ENCODE assay signal across 8 cellular contexts in genomic region chr7:55019329-55019690, GRCh38. TPM values are rescaled to one million over a fixed set of nuclear protein-coding genes. Genes with fewer than 3 reads are reported as not detected.
DNase-seq lines count a peak whose midpoint lies in the region; ATAC-seq and TF ChIP-seq lines count a peak whose summit lies in the region.

No MANE protein-coding gene starts in this region.

- intact Hi-C loops in PC-9 (cut with micrococcal nuclease; ENCODE audit: unreplicated experiment), result loop anchor here (1.0 kb wide), 1 partner anchor 245 kb away; no protein-coding TSS in a partner anchor

- no peaks in the 10 kb centered on the region for H3K9me2 ChIP-seq in PC-9 (ENCODE audit: insufficient read depth)

- peak overlapping the region; percentile 68 for H3K27ac ChIP-seq in PC-9

- ATAC-seq in omental fat pad (ENCODE audit: low FRiP score) (peak; percentile 16), HG03280 (IDR thresholded peaks at IDR 0.05; ENCODE audit: unreplicated experiment) (no peak)
- ATAC-seq in activated CD4-positive, CD25-positive, alpha-beta regulatory T cell treated with anti-CD3 and anti-CD28 coated beads, Interleukin-2, amount 50 U/mL, for 24 hours, result no peak

- H4K20me1 ChIP-seq in PC-9 (ENCODE audit: insufficient read depth), result peaks cover 19% of the 10 kb centered on the region

- POLR2A ChIA-PET in PC-9 (lab: Charles Lee; ENCODE audit: unreplicated experiment), result interaction anchor here (0.6 to 1.4 kb wide), 5 partner anchors 24 to 67 kb away, joined by 3 to 10 read pairs (median 4); no protein-coding TSS in a partner anchor

- peak overlapping the region; percentile 70 for H2AFZ ChIP-seq in PC-9

- no peaks in the 10 kb centered on the region; the same call in 1 of the 2 replicates for H3K9me3 ChIP-seq in PC-9 (ENCODE audit: insufficient read depth, low read depth)

- peaks cover 21% of the 10 kb centered on the region for H3K36me3 ChIP-seq in PC-9 (ENCODE audit: low read depth)

- no peak for TF ChIP-seq CTCF in PC-9 (conservative IDR thresholded peaks at IDR 0.05)
- TF ChIP-seq CTCF in fibroblast of villous mesenchyme (IDR thresholded peaks at IDR 0.05; ENCODE audit: insufficient read depth, low read depth, low read length), result no peak
- TF ChIP-seq CTCF in omental fat pad (IDR thresholded peaks at IDR 0.05), result no peak

- DNase-seq in COLO668 (lab: John Stamatoyannopoulos, UW; ENCODE audit: unreplicated experiment) (peak; percentile 19), PC-9 (peak in 1 of 2 experiments; percentile 72), fibroblast of villous mesenchyme (ENCODE audit: low read depth) (peak; percentile 60), omental fat pad (ENCODE audit: low spot score) (no peak), medulla oblongata (ENCODE audit: extremely low spot score) (no peak)
- DNase-seq in activated CD4-positive, CD25-positive, alpha-beta regulatory T cell treated with anti-CD3 and anti-CD28 coated beads, Interleukin-2, amount 50 U/mL, for 72 hours, result no peak

- H3K79me2 ChIP-seq in PC-9 (ENCODE audit: low read depth), result peaks cover 66% of the 10 kb centered on the region

- peaks cover 44% of the 10 kb centered on the region for H3K4me1 ChIP-seq in PC-9 (replicated peaks; ENCODE audit: insufficient read depth)

- CTCF ChIA-PET in PC-9 (lab: Charles Lee), result interaction anchor here (0.7 to 1.0 kb wide), 3 partner anchors 45 to 141 kb away, joined by 3 to 6 read pairs (median 5); no protein-coding TSS in a partner anchor

- BruUV-seq in PC-9 (replicated peaks; lab: Mats Ljungman, UMichigan), result no TSS peak

- H3K4me3 ChIP-seq in PC-9, result peak overlapping the region; percentile 79
- H3K4me3 ChIP-seq in fibroblast of villous mesenchyme (ENCODE audit: low read depth, low read length), result peak overlapping the region; percentile 80

- H3F3A ChIP-seq in PC-9 (ENCODE audit: insufficient read depth, low read depth), result peaks cover 12% of the 10 kb centered on the region; the same call in 1 of the 2 replicates

- no peaks in the 10 kb centered on the region for H3K27me3 ChIP-seq in PC-9 (ENCODE audit: insufficient read depth, low read depth)

- peak overlapping the region; percentile 85 for H3K4me2 ChIP-seq in PC-9

RNA-seq across cellular contexts. Expression of gene EGFR, which starts 0.5 kb away (rescaled TPM):
- total RNA-seq in PC-9 (2021), result 324 and 342 TPM in 2 replicates
- total RNA-seq in fibroblast of villous mesenchyme, result 92.8 and 98.9 TPM in 2 replicates
- 100 to 1,000 TPM in 2 of 4 donors, 10 to 100 TPM in 2; 87.2 to 124 (median 94.5) TPM for total RNA-seq in omental fat pad

Comparison
In these comparisons a context has a peak if more than half of its experiments do, and no peak if none do; other contexts are left out.
1. DNase-seq: peak in COLO668 (single experiment) and fibroblast of villous mesenchyme (single experiment); none in omental fat pad (single experiment), activated CD4-positive, CD25-positive, alpha-beta regulatory T cell treated with anti-CD3 and anti-CD28 coated beads, Interleukin-2, amount 50 U/mL, for 72 hours (single experiment) and medulla oblongata (single experiment).